ENCODE assay signal across 18 cellular contexts in the genomic region with DNA sequence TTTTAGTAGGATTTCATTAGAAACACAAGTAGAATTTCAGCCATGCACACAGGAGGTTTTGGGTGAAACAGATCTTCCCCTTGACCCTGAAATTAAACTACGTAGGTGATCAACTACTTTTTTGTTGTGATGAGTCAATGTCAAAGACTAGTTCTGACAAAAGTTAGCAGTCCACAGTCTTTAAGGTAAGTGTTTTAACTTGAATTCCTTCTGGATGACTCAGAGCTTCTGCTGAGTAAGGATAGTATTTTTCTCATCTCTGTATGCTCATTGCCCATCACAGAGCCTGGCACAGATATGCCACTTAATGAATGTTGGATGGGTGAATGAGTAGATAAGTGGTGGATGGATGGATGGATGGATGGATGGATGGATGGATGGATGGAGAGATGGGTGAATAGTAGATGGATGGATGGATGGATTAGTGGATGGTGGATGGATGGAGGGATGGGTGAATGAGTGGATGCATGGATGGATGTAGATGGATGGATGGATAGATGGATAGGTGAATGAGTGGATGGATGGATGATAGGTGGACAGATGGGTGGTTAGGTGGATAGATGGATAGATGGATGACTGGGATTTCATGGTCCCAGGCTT.
DNase-seq lines count a peak whose midpoint lies in the region; ATAC-seq, FAIRE-seq and TF ChIP-seq lines count a peak whose summit lies in the region.
"Had no signal": no experiment of that assay in that cellular context is flagged by ENCODE, and none has a peak within 500 bp of the region (broad histone marks: within the 10 kb centered on the region; RNA-seq: fewer than 3 reads in every experiment).

No MANE protein-coding gene starts in this region.

- no peaks in the 10 kb centered on the region for H3K27me3 ChIP-seq in foreskin keratinocyte
- peaks cover 3% of the 10 kb centered on the region for H3K27me3 ChIP-seq in osteoblast (ENCODE audit: insufficient read depth, low read length)

- TF ChIP-seq RAD21 in A549 (conservative IDR thresholded peaks at IDR 0.05 in 1 of 2, IDR thresholded peaks at IDR 0.05 in 1 of 2), result no peak

- ATAC-seq in A549 (no peak), foreskin keratinocyte (peak; percentile 95)
- ATAC-seq: right cardiac atrium had no signal

- TF ChIP-seq CTCF in A549 (IDR thresholded peaks at IDR 0.05), result no peak
- TF ChIP-seq CTCF in RWPE1 (conservative IDR thresholded peaks at IDR 0.05; ENCODE audit: low read depth), result no peak
- TF ChIP-seq CTCF in foreskin keratinocyte (conservative IDR thresholded peaks at IDR 0.05), result no peak
- TF ChIP-seq CTCF in GM13976 (IDR thresholded peaks at IDR 0.05; ENCODE audit: borderline replicate concordance, control extremely low read depth, extremely low read depth, insufficient read depth, missing control alignments), result no peak
- TF ChIP-seq CTCF in osteoblast (IDR thresholded peaks at IDR 0.05; ENCODE audit: extremely low read depth, low read depth, low read length), result no peak

- POLR2A ChIA-PET in A549 (lab: Yijun Ruan, JAX), result no interaction called here
- POLR2A ChIA-PET in RWPE1 (lab: Yijun Ruan, JAX; ENCODE audit: low non-redundant PET), result no interaction called here

- in situ Hi-C loops in GM13976 (cut with MboI; ENCODE audit: low sequenced_read_pairs, unreplicated experiment), result loop anchor here (10.0 kb wide), 1 partner anchor 434 kb away; no protein-coding TSS in a partner anchor

- no peak overlapping the region for H3K27ac ChIP-seq in A549
- H3K27ac ChIP-seq in RWPE1, result no peak overlapping the region
- peak overlapping the region; percentile 39 for H3K27ac ChIP-seq in foreskin keratinocyte
- no peak overlapping the region for H3K27ac ChIP-seq in osteoblast (ENCODE audit: low read depth, low read length)
- H3K27ac ChIP-seq: left ventricle myocardium inferior had no signal

- FAIRE-seq in A549 (lab: Jason Lieb, UNC), result no peak
- FAIRE-seq: GM19239 had no signal

- TF ChIP-seq EP300 in A549 (IDR thresholded peaks at IDR 0.05), result no peak

- no peaks in the 10 kb centered on the region for H3K36me3 ChIP-seq in osteoblast (ENCODE audit: insufficient read depth, low read length)
- H3K36me3 ChIP-seq: left ventricle myocardium inferior had no signal

- H3K4me3 ChIP-seq in A549, result no peak overlapping the region
- H3K4me3 ChIP-seq in osteoblast (ENCODE audit: insufficient read depth, low read length), result no peak overlapping the region
- H3K4me3 ChIP-seq: left ventricle myocardium inferior had no signal

- H3K4me1 ChIP-seq in A549 (no peaks in the 10 kb centered on the region; the same call in 1 of the 3 replicates), foreskin keratinocyte (peaks cover 4% of the 10 kb centered on the region), osteoblast (ENCODE audit: insufficient read depth, low read length) (peaks cover 3% of the 10 kb centered on the region)

- H3K4me2 ChIP-seq in A549 (no peak overlapping the region), osteoblast (ENCODE audit: insufficient read depth, low read length) (no peak overlapping the region)

- TF ChIP-seq POLR2A in A549 (IDR thresholded peaks at IDR 0.05; ENCODE audit: low read length), result no peak

- H3K9me3 ChIP-seq in A549 (no peaks in the 10 kb centered on the region), osteoblast (ENCODE audit: low read depth, low read length) (no peaks in the 10 kb centered on the region)
- H3K9me3 ChIP-seq: left ventricle myocardium inferior had no signal

- CTCF ChIA-PET in A549 (lab: Yijun Ruan, JAX) (interaction anchor here (1.7 to 17.7 kb wide), 2 partner anchors 192 to 433 kb away, joined by 4 to 267 read pairs; no protein-coding TSS in a partner anchor), RWPE1 (lab: Yijun Ruan, JAX) (interaction anchor here (0.6 kb wide), 1 partner anchor 36 kb away, joined by 3 read pairs; no protein-coding TSS in a partner anchor)

- H2AFZ ChIP-seq in osteoblast (ENCODE audit: low read length), result no peak overlapping the region

- H4K20me1 ChIP-seq in osteoblast (ENCODE audit: insufficient read depth, low read length), result no peaks in the 10 kb centered on the region

- 37% methylated on average over 1 of the region's 1 CpG for WGBS in A549 (ENCODE audit: missing lambda C conversion rate)

- DNase-seq in A549 (ENCODE audit: low read depth in 1 of 2, low spot score in 1 of 2), result no peak
- peak; percentile 16 for DNase-seq in HCEC 1CT
- DNase-seq in RWPE1 (ENCODE audit: low spot score), result peak; percentile 98
- DNase-seq in foreskin keratinocyte, result peak; percentile 87 to 95
- DNase-seq in activated CD4-positive, CD25-positive, alpha-beta regulatory T cell (lab: John Stamatoyannopoulos, UW), result no peak
- no peak for DNase-seq in GM13976 (ENCODE audit: low spot score)
- no peak for DNase-seq in osteoblast (ENCODE audit: insufficient read length, low spot score, missing footprints)
- no peak for DNase-seq in stimulated activated CD4-positive, alpha-beta T cell treated with anti-CD3 and anti-CD28 coated beads, Interleukin-12 subunit alpha, Interleukin-12 subunit beta, amount 100 ng/mL, for 4 hours
- DNase-seq: activated CD4-positive, alpha-beta T cell treated with anti-CD3 and anti-CD28 coated beads, Interleukin-2, amount 50 U/mL, for 48 hours; CD8-positive, alpha-beta memory T cell; dermis blood vessel endothelial cell; erythroblast; left ventricle myocardium inferior; NCI-H1417 treated with DMSO at 0.1 percent for 48 hours; NCI-H2171 treated with DMSO at 0.1 percent for 48 hours; NCI-H82; right cardiac atrium had no signal

- no peaks in the 10 kb centered on the region for H3K79me2 ChIP-seq in osteoblast (ENCODE audit: insufficient read depth, low read length)

TF ChIP-seq in A549, 52 proteins besides CTCF, POLR2A, EP300 and RAD21:
- TF ChIP-seq CBX8 (IDR thresholded peaks at IDR 0.05), result no peak
- no peak for TF ChIP-seq FOSL2 (IDR thresholded peaks at IDR 0.05)
- TF ChIP-seq FOSL2 (CRISPR knock-in tag; IDR thresholded peaks at IDR 0.05), result peak; percentile 36; the same call in 1 of the 2 replicates
- TF ChIP-seq HDAC2 (IDR thresholded peaks at IDR 0.05), result no peak

Comparison
In these comparisons a context has a peak if more than half of its experiments do, and no peak if none do; other contexts are left out.
1. DNase-seq: peak in HCEC 1CT (single experiment), RWPE1 (single experiment) and foreskin keratinocyte (2 of 2); none in A549 (0 of 2), activated CD4-positive, CD25-positive, alpha-beta regulatory T cell (0 of 4), GM13976 (single experiment), osteoblast (single experiment) and stimulated activated CD4-positive, alpha-beta T cell treated with anti-CD3 and anti-CD28 coated beads, Interleukin-12 subunit alpha, Interleukin-12 subunit beta, amount 100 ng/mL, for 4 hours (single experiment).